In the genomic region with DNA sequence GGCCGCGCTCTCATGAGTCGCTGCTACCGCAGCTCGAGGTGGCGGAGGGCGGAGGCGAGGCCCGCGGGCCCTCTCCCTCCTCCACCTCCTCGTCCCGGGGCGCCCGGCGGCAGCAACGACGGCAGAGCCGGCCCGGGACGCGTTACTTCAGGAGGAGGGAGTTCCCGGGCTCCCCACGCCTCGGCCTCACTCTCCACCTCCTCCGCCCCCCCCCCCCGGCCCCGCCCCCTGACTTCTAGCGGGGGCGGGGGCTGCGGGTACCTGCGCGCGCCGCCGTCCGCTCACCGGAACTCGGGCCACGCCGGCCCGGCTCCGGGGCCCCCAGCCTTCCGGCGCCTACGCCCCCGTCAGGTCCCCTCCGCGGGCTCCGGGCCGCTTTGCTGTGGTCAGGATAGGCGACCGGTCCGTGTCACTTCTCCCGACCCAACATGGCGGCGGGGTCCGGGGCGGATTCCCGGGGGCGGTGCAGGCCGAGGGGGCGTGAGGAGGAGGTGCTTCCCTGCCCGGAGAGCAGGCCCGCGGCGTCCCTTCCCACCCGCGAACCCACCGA, we compare ENCODE assay signal across 8 cellular contexts. TPM values are rescaled to one million over a fixed set of nuclear protein-coding genes. Genes with fewer than 3 reads are reported as not detected.
A peak's percentile ranks its signal among the peaks of the same experiment; 100 is the strongest.
DNase-seq lines count a peak whose midpoint lies in the region; ATAC-seq and TF ChIP-seq lines count a peak whose summit lies in the region.

A gene (minus strand): TSS at position 120 of the 550 bp plus-strand sequence. CDS start 55,415 bp downstream, outside the sequence.

- intact Hi-C loops in heart left ventricle (cut with DNase I) = no loop called here
- intact Hi-C loops in psoas muscle (cut with DNase I) = loop anchor here (5.0 kb wide), 1 partner anchor 70 kb away; no protein-coding TSS in a partner anchor

- under 1% methylated on average over 68 of the region's 69 CpGs for whole genome bisulfite sequencing in HUES64
- 0% methylated on average over 42 to 68 of the region's 69 CpGs for WGBS in adipose tissue, 3 donors
- 0 to 2% (median 0%) methylated on average over 24 to 69 of the region's 69 CpGs for WGBS in heart left ventricle, 4 donors
- WGBS in psoas muscle, 3 donors = 0 to 2% (median 1%) methylated on average over 39 to 68 of the region's 69 CpGs
- WGBS in urinary bladder = under 1% methylated on average over 67 of the region's 69 CpGs

- TF ChIP-seq POLR2A in heart left ventricle (IDR thresholded peaks at IDR 0.05) = peak in 1 of 2 donors; percentile 73

- no peak for TF ChIP-seq CTCF in heart left ventricle (IDR thresholded peaks at IDR 0.05)
- no peak for TF ChIP-seq CTCF in psoas muscle (IDR thresholded peaks at IDR 0.05)

- H3K9me3 ChIP-seq in HUES64 (ENCODE audit: insufficient read depth, low read depth, low read length) = no peaks in the 10 kb centered on the region
- no peaks in the 10 kb centered on the region for H3K9me3 ChIP-seq in heart left ventricle
- H3K9me3 ChIP-seq in psoas muscle = no peaks in the 10 kb centered on the region

- H3K4me1 ChIP-seq in HUES64 (ENCODE audit: insufficient read depth, low read length) (peaks cover 25% of the 10 kb centered on the region), heart left ventricle (peaks cover 0 to 51% (median 27%) of the 10 kb centered on the region in 12 donors), psoas muscle (peaks cover 41% of the 10 kb centered on the region), urinary bladder (ENCODE audit: insufficient read depth) (no peaks in the 10 kb centered on the region)

- DNase-seq in DMS53 treated with DMSO at 0.1 percent for 48 hours (lab: John Stamatoyannopoulos, UW; ENCODE audit: unreplicated experiment) (peak; percentile 78), T follicular helper cell (ENCODE audit: low read depth) (peak; percentile 70), heart left ventricle (peak; percentile 82 to 90 (median 88)), psoas muscle (peak; percentile 83 to 89)

- no peaks in the 10 kb centered on the region for H3K27me3 ChIP-seq in HUES64 (ENCODE audit: insufficient read depth, low read length)
- peaks cover 0 to 58% (median 0%) of the 10 kb centered on the region in 9 donors for H3K27me3 ChIP-seq in heart left ventricle
- H3K27me3 ChIP-seq in psoas muscle (ENCODE audit: insufficient read depth in 3 of 3, low read length in 2 of 3) = no peaks in the 10 kb centered on the region

- H3K9ac ChIP-seq in HUES64 (ENCODE audit: low read depth, low read length) = peak within 1 kb of the TSS; percentile 89

- H3K36me3 ChIP-seq in HUES64 (ENCODE audit: insufficient read depth, low read length) (no peaks in the 10 kb centered on the region), heart left ventricle (no peaks in the 10 kb centered on the region), psoas muscle (ENCODE audit: insufficient read depth in 1 of 2, low read depth in 1 of 2) (no peaks in the 10 kb centered on the region), urinary bladder (ENCODE audit: insufficient read depth) (no peaks in the 10 kb centered on the region)

- H3K4me3 ChIP-seq in HUES64 (ENCODE audit: low read length) = peak within 1 kb of the TSS; percentile 99
- peak within 1 kb of the TSS; percentile 70 to 98 (median 91) for H3K4me3 ChIP-seq in heart left ventricle
- H3K4me3 ChIP-seq in psoas muscle = peak within 1 kb of the TSS; percentile 96
- H3K4me3 ChIP-seq in urinary bladder (ENCODE audit: low read depth, low read length) = peak within 1 kb of the TSS; percentile 95

- ATAC-seq in GM21423 (IDR thresholded peaks at IDR 0.05; ENCODE audit: unreplicated experiment) = peak; percentile 48
- ATAC-seq in heart left ventricle = peak; percentile 75 to 93 (median 89)
- ATAC-seq in psoas muscle = peak; percentile 86 to 90 (median 88)

- peak within 1 kb of the TSS; percentile 97 for H3K27ac ChIP-seq in HUES64 (ENCODE audit: low read depth, low read length)
- H3K27ac ChIP-seq in adipose tissue (ENCODE audit: low read depth, low read length) = peak within 1 kb of the TSS; percentile 38
- H3K27ac ChIP-seq in heart left ventricle = peak within 1 kb of the TSS; percentile 89 to 98 (median 96)
- peak within 1 kb of the TSS; percentile 95 for H3K27ac ChIP-seq in psoas muscle
- H3K27ac ChIP-seq in urinary bladder (ENCODE audit: low read depth) = peak within 1 kb of the TSS; percentile 97

RNA-seq across cellular contexts. Expression of the gene that starts here (rescaled TPM):
- polyA plus RNA-seq in HUES64 (2013, experiment 1 of 2) = 46.5 TPM
- polyA plus RNA-seq in HUES64 (2013, experiment 2 of 2) = 59.5 TPM
- polyA plus RNA-seq in adipose tissue = 10 to 100 TPM; 22.8 to 38.4 (median 31.1) TPM
- total RNA-seq in heart left ventricle = 10 to 100 TPM; 18.1 to 50.2 (median 23.5) TPM
- 10 to 100 TPM in 1 of 2 donors, 1 to 10 TPM in 1; 7.1 to 25.1 TPM for polyA plus RNA-seq in heart left ventricle
- 10 to 100 TPM; 12.2 to 29.5 (median 18.3) TPM for total RNA-seq in psoas muscle
- polyA plus RNA-seq in psoas muscle = 10 to 100 TPM in 2 of 3 donors, 1 to 10 TPM in 1; 8.7 to 14.6 (median 10.7) TPM
- 70.2 TPM for total RNA-seq in urinary bladder
- polyA plus RNA-seq in urinary bladder = 23.1 TPM

Comparison
In these comparisons a context has a peak if more than half of its experiments do, and no peak if none do; other contexts are left out.
1. Peak in every context shown above with its lines: DNase-seq, ATAC-seq, H3K4me3 ChIP-seq and H3K27ac ChIP-seq.
2. H3K27ac ChIP-seq: peak in every context shown above with its lines; median percentile 97 in HUES64; 97 in urinary bladder; 96 in heart left ventricle; 95 in psoas muscle; 38 in adipose tissue.
3. intact Hi-C loops: an anchor here in psoas muscle (5.0 kb wide); none called in heart left ventricle.